In genomic region chrX:24465524-24465850, GRCh38 we compare ENCODE assay signal across 8 cellular contexts. TPM values are rescaled to one million over a fixed set of nuclear protein-coding genes. Genes with fewer than 3 reads are reported as not detected.
A peak's percentile ranks its signal among the peaks of the same experiment; 100 is the strongest.
DNase-seq lines count a peak whose midpoint lies in the region; ATAC-seq and TF ChIP-seq lines count a peak whose summit lies in the region.

No MANE protein-coding gene starts in this region.

- no peaks in the 10 kb centered on the region for H4K20me1 ChIP-seq in PC-3 (ENCODE audit: low read length)

- no peak overlapping the region for H3K18ac ChIP-seq in neuronal stem cell (ENCODE audit: low read length)

- H2AFZ ChIP-seq in PC-3 (ENCODE audit: low read length): peak overlapping the region; percentile 92
- H2AFZ ChIP-seq in neuronal stem cell (ENCODE audit: low read length): peak overlapping the region; percentile 96

- H2BK12ac ChIP-seq in neuronal stem cell (ENCODE audit: low read length): no peak overlapping the region

- H3K14ac ChIP-seq in neuronal stem cell (ENCODE audit: low read length): peak overlapping the region; percentile 89

- no peaks in the 10 kb centered on the region for H3K79me1 ChIP-seq in neuronal stem cell (ENCODE audit: low read depth, low read length)

- H3K27me3 ChIP-seq in PC-3 (ENCODE audit: low read length) (no peaks in the 10 kb centered on the region), neuronal stem cell (ENCODE audit: control insufficient read depth in 3 of 3, insufficient read depth in 3 of 3, low read depth in 1 of 3, low read length in 3 of 3) (no peaks in the 10 kb centered on the region)

- H3K36me3 ChIP-seq in PC-3 (ENCODE audit: low read depth, low read length) (no peaks in the 10 kb centered on the region), neuronal stem cell (replicated peaks in 1 of 2; ENCODE audit: control insufficient read depth in 2 of 2, insufficient read depth in 2 of 2, low read length in 2 of 2) (no peaks in the 10 kb centered on the region)

- H3K4me1 ChIP-seq in PC-3 (ENCODE audit: insufficient read depth, low read length) (peaks cover 11% of the 10 kb centered on the region; the same call in 1 of the 2 replicates), neuronal stem cell (ENCODE audit: control insufficient read depth in 2 of 2, insufficient read depth in 1 of 2, low read depth in 1 of 2, low read length in 2 of 2) (no peaks in the 10 kb centered on the region)

- WGBS in neuronal stem cell (ENCODE audit: extremely low coverage in 2 of 2, insufficient read length in 2 of 2, insufficient replicate concordance in 1 of 2), 2 donors: no CpG with 5 or more reads among the region's 27 CpGs

- TF ChIP-seq CTCF in AG09309 (IDR thresholded peaks at IDR 0.05; ENCODE audit: control insufficient read depth, insufficient read depth, low read depth, low read length, missing control alignments) (no peak), PC-3 (conservative IDR thresholded peaks at IDR 0.05; ENCODE audit: low read depth, low read length) (no peak)

- POLR2A ChIA-PET in PC-3 (lab: Charles Lee; ENCODE audit: unreplicated experiment): no interaction called here

- DNase-seq in AG09309 (ENCODE audit: low read depth) (no peak), PC-3 (no peak), neuronal stem cell (ENCODE audit: low spot score) (no peak), middle frontal gyrus (ENCODE audit: extremely low spot score, low spot score) (no peak), left lobe of liver (ENCODE audit: low spot score) (no peak)
- DNase-seq in effector CD4-positive, alpha-beta T cell: peak; percentile 21

- H4K91ac ChIP-seq in neuronal stem cell (ENCODE audit: low read depth, low read length, poor library complexity): no peak overlapping the region

- peak overlapping the region; percentile 44 for H3K9ac ChIP-seq in PC-3 (ENCODE audit: low read length)
- H3K9ac ChIP-seq in neuronal stem cell (ENCODE audit: low read depth, low read length, poor library complexity): peak overlapping the region; percentile 86

- no peak overlapping the region for H3K4ac ChIP-seq in neuronal stem cell (ENCODE audit: low read length)

- H2BK120ac ChIP-seq in neuronal stem cell (ENCODE audit: low read depth, low read length): no peak overlapping the region

- no TSS peak for BruUV-seq in PC-3 (replicated peaks; lab: Mats Ljungman, UMichigan)

- no peak overlapping the region for H2AK5ac ChIP-seq in neuronal stem cell (ENCODE audit: low read depth, low read length)

- no peaks in the 10 kb centered on the region for H3K9me3 ChIP-seq in PC-3 (ENCODE audit: low read length)
- no peaks in the 10 kb centered on the region for H3K9me3 ChIP-seq in neuronal stem cell (replicated peaks in 1 of 2; ENCODE audit: control insufficient read depth in 2 of 2, insufficient read depth in 1 of 2, low read depth in 1 of 2, low read length in 2 of 2)

- H3K4me2 ChIP-seq in PC-3 (ENCODE audit: low read length) (peak overlapping the region; percentile 94), neuronal stem cell (ENCODE audit: insufficient read depth, low read length, poor library complexity, severe bottlenecking) (peak overlapping the region; percentile 49)

- peak overlapping the region; percentile 65 for H3K23ac ChIP-seq in neuronal stem cell (ENCODE audit: low read depth, low read length, poor library complexity)

- no peak overlapping the region for H4K8ac ChIP-seq in neuronal stem cell (ENCODE audit: low read depth, low read length)

- H3K4me3 ChIP-seq in AG09309 (ENCODE audit: control insufficient read depth, low read depth, low read length): peak overlapping the region; percentile 63
- peak overlapping the region; percentile 88 for H3K4me3 ChIP-seq in PC-3 (ENCODE audit: low read length)
- H3K4me3 ChIP-seq in neuronal stem cell (ENCODE audit: low read length in 2 of 2): peak overlapping the region; percentile 72 to 94

- peaks cover 9% of the 10 kb centered on the region; the same call in 1 of the 2 replicates for H3K79me2 ChIP-seq in PC-3 (ENCODE audit: low read length)

- H3F3A ChIP-seq in PC-3 (ENCODE audit: low read length, unreplicated experiment): no peaks in the 10 kb centered on the region

- no peak overlapping the region for H2BK15ac ChIP-seq in neuronal stem cell (ENCODE audit: low read length)

- CTCF ChIA-PET in PC-3 (lab: Charles Lee): no interaction called here

- intact Hi-C loops in PC-3 (cut with micrococcal nuclease): loop anchor here (2.0 kb wide), 1 partner anchor 29 kb away; no protein-coding TSS in a partner anchor

- peak; percentile 16 for ATAC-seq in GM21825 (IDR thresholded peaks at IDR 0.05; ENCODE audit: unreplicated experiment)
- no peak for ATAC-seq in PC-3
- ATAC-seq in left lobe of liver: no peak
- no peak for ATAC-seq in GM18870 (IDR thresholded peaks at IDR 0.05; ENCODE audit: unreplicated experiment)

- H3K27ac ChIP-seq in PC-3 (ENCODE audit: low read length) (no peak overlapping the region), neuronal stem cell (replicated peaks; ENCODE audit: low read length) (no peak overlapping the region)

- H2BK5ac ChIP-seq in neuronal stem cell (ENCODE audit: low read length): no peak overlapping the region

- no peaks in the 10 kb centered on the region for H3K9me2 ChIP-seq in PC-3 (replicated peaks; ENCODE audit: low read length)

RNA-seq across cellular contexts. Expression of gene PDK3, which starts 0.4 kb away (rescaled TPM):
- 22.6 and 24.4 TPM in 2 replicates for total RNA-seq in PC-3 (2014; rRNA removed)
- 7.9 TPM for polyA plus RNA-seq in neuronal stem cell (2013, experiment 1 of 2)
- polyA plus RNA-seq in neuronal stem cell (2013, experiment 2 of 2): 8.0 TPM
- total RNA-seq in left lobe of liver: 12.6 TPM
